In genomic region chr14:73623504-73623903, GRCh38 we compare ENCODE assay signal across 23 cellular contexts. TPM values are rescaled to one million over a fixed set of nuclear protein-coding genes. Genes with fewer than 3 reads are reported as not detected.
DNase-seq lines count a peak whose midpoint lies in the region; ATAC-seq and TF ChIP-seq lines count a peak whose summit lies in the region.
"Had no signal": no experiment of that assay in that cellular context is flagged by ENCODE, and none has a peak within 500 bp of the region (broad histone marks: within the 10 kb centered on the region; RNA-seq: fewer than 3 reads in every experiment).

No MANE protein-coding gene starts in this region.

- H3K4me1 ChIP-seq in endodermal cell (ENCODE audit: control insufficient read depth, insufficient read depth, low read length) (no peaks in the 10 kb centered on the region), testis (peaks cover 5% of the 10 kb centered on the region), right lobe of liver (peaks cover 0 to 13% (median 3%) of the 10 kb centered on the region in 4 donors)

- intact Hi-C loops in testis (cut with DNase I; ENCODE audit: low total_unique reads): no loop called here
- intact Hi-C loops in right lobe of liver (cut with DNase I): no loop called here

- no peak for ATAC-seq in right lobe of liver
- ATAC-seq: HCT116, HepG2 had no signal

- H3K27ac Mint-ChIP-seq in endodermal cell: peak overlapping the region; percentile 58
- H3K27ac Mint-ChIP-seq: CD4-positive, CD25-positive, alpha-beta regulatory T cell; HFFc6; IgD-negative memory B cell had no signal

- no peak overlapping the region for H3K4me3 Mint-ChIP-seq in endodermal cell
- H3K4me3 Mint-ChIP-seq: CD8-positive, alpha-beta memory T cell; HFFc6; IgD-negative memory B cell had no signal

- H3K27me3 ChIP-seq in endodermal cell (ENCODE audit: control insufficient read depth, insufficient read depth, low read length, poor library complexity, severe bottlenecking) (no peaks in the 10 kb centered on the region), testis (no peaks in the 10 kb centered on the region), right lobe of liver (no peaks in the 10 kb centered on the region)

- H3K27me3 Mint-ChIP-seq in endodermal cell (ENCODE audit: insufficient read depth): no peaks in the 10 kb centered on the region
- H3K27me3 Mint-ChIP-seq: CD4-positive, CD25-positive, alpha-beta regulatory T cell; IgD-negative memory B cell had no signal

- no peaks in the 10 kb centered on the region for H3K36me3 Mint-ChIP-seq in endodermal cell (ENCODE audit: low read depth)
- H3K36me3 Mint-ChIP-seq: CD4-positive, CD25-positive, alpha-beta regulatory T cell; CD8-positive, alpha-beta memory T cell; IgD-negative memory B cell had no signal

- peaks cover 2% of the 10 kb centered on the region for H3K9me3 Mint-ChIP-seq in endodermal cell
- H3K9me3 Mint-ChIP-seq: CD8-positive, alpha-beta memory T cell; HFFc6; IgD-negative memory B cell had no signal

- 92% methylated on average over 1 to 3 of the region's 3 CpGs for WGBS in endodermal cell (ENCODE audit: insufficient coverage in 1 of 2, insufficient read length in 1 of 2), 2 experiments
- 98 to 100% methylated on average over 3 of the region's 3 CpGs for WGBS in testis, 2 donors
- WGBS in right lobe of liver (ENCODE audit: insufficient coverage, low coverage, low lambda C conversion rate, missing lambda C conversion rate): 89% methylated on average over 3 of the region's 3 CpGs

- H3K4me3 ChIP-seq in NB4 (ENCODE audit: low read depth, low read length): no peak overlapping the region
- H3K4me3 ChIP-seq in endodermal cell (ENCODE audit: low read length): no peak overlapping the region
- H3K4me3 ChIP-seq in testis: no peak overlapping the region
- no peak overlapping the region for H3K4me3 ChIP-seq in right lobe of liver

- H3K4me1 Mint-ChIP-seq in endodermal cell: no peaks in the 10 kb centered on the region
- H3K4me1 Mint-ChIP-seq: CD4-positive, CD25-positive, alpha-beta regulatory T cell; CD8-positive, alpha-beta memory T cell; IgD-negative memory B cell had no signal

- no peak overlapping the region for H3K9ac ChIP-seq in endodermal cell (ENCODE audit: extremely low read depth, low read length, poor library complexity, severe bottlenecking)

- no peak for TF ChIP-seq CTCF in NB4 (IDR thresholded peaks at IDR 0.05; ENCODE audit: low read depth, low read length)
- no peak for TF ChIP-seq CTCF in endodermal cell (conservative IDR thresholded peaks at IDR 0.05)
- TF ChIP-seq CTCF in testis (IDR thresholded peaks at IDR 0.05): no peak
- TF ChIP-seq CTCF in right lobe of liver (IDR thresholded peaks at IDR 0.05): no peak

- DNase-seq in GF-D8 (lab: John Stamatoyannopoulos, UW) (peak; percentile 11), NB4 (ENCODE audit: low read depth) (peak; percentile 36), endodermal cell (peak; percentile 60), NCI-H774 (lab: John Stamatoyannopoulos, UW) (no peak), testis (no peak), right lobe of liver (no peak)
- DNase-seq in stimulated activated CD4-positive, alpha-beta T cell treated with anti-CD3 and anti-CD28 coated beads, Interleukin-1b, Interleukin-23, amount 100 ng/mL, for 48 hours: no peak
- DNase-seq: ACHN; CD4-positive, CD25-positive, alpha-beta regulatory T cell; CD8-positive, alpha-beta memory T cell; COR-L47; DMS 273 treated with DMSO at 0.1 percent for 48 hours; DMS53; DND-41; EL; GDM1; HFFc6; Karpas-422; KBM-7 had no signal

- H3K9me3 ChIP-seq in endodermal cell (ENCODE audit: control insufficient read depth, low read length) (no peaks in the 10 kb centered on the region), testis (no peaks in the 10 kb centered on the region), right lobe of liver (no peaks in the 10 kb centered on the region)

- H3K36me3 ChIP-seq in endodermal cell (ENCODE audit: control insufficient read depth, insufficient read depth, low read length) (no peaks in the 10 kb centered on the region), testis (ENCODE audit: low read depth, missing control alignments) (no peaks in the 10 kb centered on the region), right lobe of liver (peaks cover 0 to 3% (median 0%) of the 10 kb centered on the region in 4 donors)

- TF ChIP-seq POLR2A in NB4 (IDR thresholded peaks at IDR 0.05; ENCODE audit: extremely low read depth, insufficient read length): no peak
- no peak for TF ChIP-seq POLR2A in testis (IDR thresholded peaks at IDR 0.05)
- TF ChIP-seq POLR2A in right lobe of liver (IDR thresholded peaks at IDR 0.05): no peak

- H3K27ac ChIP-seq in endodermal cell (ENCODE audit: low read depth, low read length) (no peak overlapping the region), testis (no peak overlapping the region), right lobe of liver (no peak overlapping the region)

RNA-seq across cellular contexts. Expression of gene ACOT6, which starts 11.2 kb away (rescaled TPM):
- total RNA-seq in endodermal cell (not detected), testis (1 to 10 TPM in 1 of 2 donors, under 1 TPM in 1; 0.94 to 1.2 TPM), right lobe of liver (1 to 10 TPM in 2 of 6 experiments, under 1 TPM in 2, not detected in 2; 0.49 to 1.4 (median 0.94) TPM)
- polyA plus RNA-seq in endodermal cell (2013, experiment 1 of 2): not detected
- not detected for polyA plus RNA-seq in endodermal cell (2013, experiment 2 of 2)
- 0.57 TPM for polyA plus RNA-seq in testis (ENCODE audit: insufficient read depth, low read depth, low replicate concordance)
- total RNA-seq: CD4-positive, CD25-positive, alpha-beta regulatory T cell; CD8-positive, alpha-beta memory T cell; HFFc6 had no signal
- polyA plus RNA-seq: BJ; CD8-positive, alpha-beta memory T cell; IgD-negative memory B cell had no signal

RNA-seq across cellular contexts. Expression of gene DNAL1, which starts 21.3 kb away (rescaled TPM):
- total RNA-seq in endodermal cell (10 to 100 TPM; 22.9 to 30.5 TPM), testis (10 to 100 TPM; 14.6 to 19.0 TPM), right lobe of liver (1 to 10 TPM; 2.7 to 5.7 (median 3.2) TPM)
- 11.6 TPM for polyA plus RNA-seq in endodermal cell (2013, experiment 1 of 2)
- polyA plus RNA-seq in endodermal cell (2013, experiment 2 of 2): 12.5 TPM
- polyA plus RNA-seq in testis (ENCODE audit: insufficient read depth, low read depth, low replicate concordance): 136 TPM

RNA-seq across cellular contexts. Expression of gene ACOT4, which starts 31.8 kb away (rescaled TPM):
- 1 to 10 TPM in 1 of 2 donors, under 1 TPM in 1; 0.97 to 2.0 TPM for total RNA-seq in endodermal cell
- 0.28 TPM for polyA plus RNA-seq in endodermal cell (2013, experiment 1 of 2)
- 0.58 TPM for polyA plus RNA-seq in endodermal cell (2013, experiment 2 of 2)
- total RNA-seq in testis: 1 to 10 TPM; 6.1 to 8.3 TPM
- polyA plus RNA-seq in testis (ENCODE audit: insufficient read depth, low read depth, low replicate concordance): 3.6 TPM
- total RNA-seq in right lobe of liver: 10 to 100 TPM in 3 of 6 experiments, 1 to 10 TPM in 3; 6.2 to 14.4 (median 9.3) TPM
- total RNA-seq: HFFc6 had no signal

RNA-seq across cellular contexts. Expression of gene ACOT2, which starts 54.5 kb away (rescaled TPM):
- total RNA-seq in endodermal cell: 10 to 100 TPM in 1 of 2 donors, 1 to 10 TPM in 1; 5.0 to 12.3 TPM
- polyA plus RNA-seq in endodermal cell (2013, experiment 1 of 2): 13.0 TPM
- polyA plus RNA-seq in endodermal cell (2013, experiment 2 of 2): 13.5 TPM
- 10 to 100 TPM; 34.8 to 74.6 TPM for total RNA-seq in testis
- polyA plus RNA-seq in testis (ENCODE audit: insufficient read depth, low read depth, low replicate concordance): 26.0 TPM
- total RNA-seq in right lobe of liver: 100 to 1,000 TPM in 4 of 6 experiments, 10 to 100 TPM in 2; 53.3 to 160 (median 112) TPM

Comparison
In these comparisons a context has a peak if more than half of its experiments do, and no peak if none do; other contexts are left out.
1. DNase-seq: peak in GF-D8 (single experiment), NB4 (single experiment) and endodermal cell (single experiment); none in stimulated activated CD4-positive, alpha-beta T cell treated with anti-CD3 and anti-CD28 coated beads, Interleukin-1b, Interleukin-23, amount 100 ng/mL, for 48 hours (single experiment), NCI-H774 (single experiment), testis (single experiment) and right lobe of liver (0 of 3).